In genomic region chr20:20017001-20017851, GRCh38 we compare ENCODE assay signal across 8 cellular contexts. TPM values are rescaled to one million over a fixed set of nuclear protein-coding genes. Genes with fewer than 3 reads are reported as not detected.
DNase-seq lines count a peak whose midpoint lies in the region; ATAC-seq and TF ChIP-seq lines count a peak whose summit lies in the region.

NAA20 (plus strand) TSS chr20:20017362; CDS start chr20:20017397, 35 bp downstream.

- H3K27ac ChIP-seq in adipose tissue (ENCODE audit: low read depth, low read length) (no peak within 1 kb of the TSS), heart left ventricle (peak within 1 kb of the TSS; percentile 14 to 85 (median 76)), upper lobe of left lung (peak within 1 kb of the TSS; percentile 69 to 82 (median 80))

- no peaks in the 10 kb centered on the region for H3K9me3 ChIP-seq in heart left ventricle
- H3K9me3 ChIP-seq in upper lobe of left lung, result no peaks in the 10 kb centered on the region

- no peak for TF ChIP-seq EP300 in upper lobe of left lung (IDR thresholded peaks at IDR 0.05)

- intact Hi-C loops in heart left ventricle (cut with DNase I), result loop anchor here in 4 of 10 donors (5.0 kb wide), 2 partner anchors 35 to 325 kb away; partner anchors contain the start of genes CFAP61 (in 3 of the 4) and CRNKL1 (in 3 of the 4)
- intact Hi-C loops in posterior cingulate gyrus (cut with DNase I), result loop anchor here (5.0 kb wide), 1 partner anchor 35 kb away; the partner anchor contains the start of genes CFAP61 and CRNKL1

- TF ChIP-seq POLR2A in heart left ventricle (IDR thresholded peaks at IDR 0.05) (peak in 1 of 2 donors; percentile 49), upper lobe of left lung (IDR thresholded peaks at IDR 0.05) (peak in 1 of 4 donors; percentile 67)

- TF ChIP-seq CTCF in GM12874 (IDR thresholded peaks at IDR 0.05; ENCODE audit: insufficient read depth, low read depth, low read length), result peak; percentile 90
- TF ChIP-seq CTCF in heart left ventricle (IDR thresholded peaks at IDR 0.05), result peak; percentile 56 to 89 (median 79)
- peak; percentile 87 to 96 (median 94) for TF ChIP-seq CTCF in upper lobe of left lung (IDR thresholded peaks at IDR 0.05)

- H3K4me1 ChIP-seq in heart left ventricle (peaks cover 0 to 61% (median 28%) of the 10 kb centered on the region in 12 donors), upper lobe of left lung (peaks cover 25 to 66% (median 46%) of the 10 kb centered on the region in 4 donors)

- ATAC-seq in HG02678 (IDR thresholded peaks at IDR 0.05; ENCODE audit: unreplicated experiment) (peak; percentile 100), heart left ventricle (peak; percentile 96 to 99 (median 99)), upper lobe of left lung (ENCODE audit: low FRiP score in 2 of 2) (peak; percentile 97 to 99)

- H3K36me3 ChIP-seq in heart left ventricle (peaks cover 0 to 11% (median 0%) of the 10 kb centered on the region in 9 donors), upper lobe of left lung (peaks cover 0 to 3% (median 0%) of the 10 kb centered on the region in 4 donors)

- peak; percentile 93 for DNase-seq in NCI-H1105 treated with DMSO at 0.1 percent for 48 hours (lab: John Stamatoyannopoulos, UW)
- peak; percentile 85 for DNase-seq in T follicular helper cell (ENCODE audit: low read depth)
- DNase-seq in heart left ventricle, result peak; percentile 95 to 96 (median 95)
- peak; percentile 92 to 99 (median 96) for DNase-seq in posterior cingulate gyrus
- peak; percentile 97 to 98 for DNase-seq in upper lobe of left lung

- H3K27me3 ChIP-seq in heart left ventricle (no peaks in the 10 kb centered on the region), upper lobe of left lung (no peaks in the 10 kb centered on the region)

- WGBS in adipose tissue, 3 donors, result 0 to 1% (median 0%) methylated on average over 66 to 82 of the region's 82 CpGs
- WGBS in heart left ventricle, 4 donors, result 0 to 3% (median 0%) methylated on average over 16 to 82 of the region's 82 CpGs
- WGBS in upper lobe of left lung, 2 donors, result 0 to 1% methylated on average over 13 to 18 of the region's 82 CpGs

- peak within 1 kb of the TSS; percentile 71 to 99 (median 82) for H3K4me3 ChIP-seq in heart left ventricle
- peak within 1 kb of the TSS; percentile 78 to 100 (median 86) for H3K4me3 ChIP-seq in upper lobe of left lung

RNA-seq across cellular contexts. Expression of gene NAA20, which starts in this region (rescaled TPM):
- polyA plus RNA-seq in adipose tissue, result 10 to 100 TPM; 43.9 to 74.2 (median 68.8) TPM
- total RNA-seq in heart left ventricle, result 10 to 100 TPM; 36.0 to 79.8 (median 59.1) TPM
- polyA plus RNA-seq in heart left ventricle, result 100 to 1,000 TPM; 108 to 130 TPM
- 10 to 100 TPM; 17.8 to 56.5 (median 49.4) TPM for total RNA-seq in upper lobe of left lung
